Comparison of ENCODE assay signal across 29 cellular contexts in genomic region chr1:237740831-237741230, GRCh38.
"Had no signal": no experiment of that assay in that cellular context is flagged by ENCODE, and none has a peak within 500 bp of the region (broad histone marks: within the 10 kb centered on the region; RNA-seq: fewer than 3 reads in every experiment).

No MANE protein-coding gene starts in this region.

- H3K9ac ChIP-seq: parathyroid adenoma had no signal

- H3K4me1 ChIP-seq: left lung, lower lobe of right lung, parathyroid adenoma, psoas muscle, right atrium auricular region, tibial nerve, vagina had no signal

- DNase-seq: hypothalamus; immature natural killer cell; kidney; left colon; left lung; lower lobe of right lung; mammary epithelial cell; mesenchymal stem cell; naive thymus-derived CD8-positive, alpha-beta T cell; occipital lobe; psoas muscle; right lobe of liver; stimulated activated CD4-positive, alpha-beta T cell treated with anti-CD3 and anti-CD28 coated beads, Interleukin-1b, Interleukin-23, amount 100 ng/mL, for 48 hours; stimulated activated CD4-positive, alpha-beta T cell treated with anti-CD3 and anti-CD28 coated beads, Interleukin-2, amount 100 ng/mL, for 48 hours; stimulated activated CD4-positive, alpha-beta T cell treated with anti-CD3 and anti-CD28 coated beads, Interleukin-4, amount 100 ng/mL, for 4 hours; stimulated activated CD8-positive, alpha-beta memory T cell treated with anti-CD3 and anti-CD28 coated beads, Interleukin-4, amount 100 ng/mL, for 48 hours; stimulated activated naive CD4-positive, alpha-beta T cell treated with Interleukin-2 at 50 U/mL for 16 hours; stimulated activated naive CD8-positive, alpha-beta T cell treated with anti-CD3 and anti-CD28 coated beads, Interleukin-15, amount 100 ng/mL, for 72 hours; substantia nigra had no signal

- ATAC-seq: left colon; left lung; lower lobe of right lung; naive thymus-derived CD8-positive, alpha-beta T cell; psoas muscle; right lobe of liver; stimulated activated memory B cell treated with anti-CD40 and anti-IgM and Interleukin-4, amounts not matched to agents 10 μg/mL and 1 μg/mL and 100 μg/mL, for 72 hours; stimulated activated naive CD8-positive, alpha-beta T cell treated with anti-CD3 and anti-CD28 coated beads, Interleukin-15, amount 100 ng/mL, for 72 hours had no signal

- H3K79me2 ChIP-seq: parathyroid adenoma had no signal

- H3K4me1 Mint-ChIP-seq: nephron; neural crest cell; stimulated activated memory B cell treated with anti-CD40 and anti-IgM and Interleukin-4, amounts not matched to agents 10 μg/mL and 1 μg/mL and 100 μg/mL, for 72 hours had no signal

- H3K4me3 ChIP-seq: left lung, lower lobe of right lung, psoas muscle, right atrium auricular region, right lobe of liver, smooth muscle cell, tibial nerve, vagina had no signal

- H3K36me3 ChIP-seq: left lung, lower lobe of right lung, neutrophil, right lobe of liver, tibial nerve, vagina had no signal

- H2AFZ ChIP-seq: parathyroid adenoma had no signal

- H3K9me3 Mint-ChIP-seq: nephron; neural crest cell; stimulated activated memory B cell treated with anti-CD40 and anti-IgM and Interleukin-4, amounts not matched to agents 10 μg/mL and 1 μg/mL and 100 μg/mL, for 72 hours; type B pancreatic cell had no signal

- H3K27ac ChIP-seq: left lung, lower lobe of right lung, neutrophil, parathyroid adenoma, psoas muscle, right atrium auricular region, right lobe of liver, tibial nerve, vagina had no signal

- H3K9me3 ChIP-seq: left lung, lower lobe of right lung, neutrophil, psoas muscle, right atrium auricular region, right lobe of liver, tibial nerve, vagina had no signal

- H3K4me3 Mint-ChIP-seq: immature natural killer cell; naive thymus-derived CD8-positive, alpha-beta T cell; nephron; neural crest cell; stimulated activated memory B cell treated with anti-CD40 and anti-IgM and Interleukin-4, amounts not matched to agents 10 μg/mL and 1 μg/mL and 100 μg/mL, for 72 hours; stimulated activated naive CD8-positive, alpha-beta T cell treated with anti-CD3 and anti-CD28 coated beads, Interleukin-15, amount 100 ng/mL, for 72 hours; type B pancreatic cell had no signal

- H3K27me3 Mint-ChIP-seq: stimulated activated memory B cell treated with anti-CD40 and anti-IgM and Interleukin-4, amounts not matched to agents 10 μg/mL and 1 μg/mL and 100 μg/mL, for 72 hours; stimulated activated naive CD8-positive, alpha-beta T cell treated with anti-CD3 and anti-CD28 coated beads, Interleukin-15, amount 100 ng/mL, for 72 hours; type B pancreatic cell had no signal

- H3K4me2 ChIP-seq: smooth muscle cell had no signal

- H3K27ac Mint-ChIP-seq: immature natural killer cell; naive thymus-derived CD8-positive, alpha-beta T cell; stimulated activated memory B cell treated with anti-CD40 and anti-IgM and Interleukin-4, amounts not matched to agents 10 μg/mL and 1 μg/mL and 100 μg/mL, for 72 hours; stimulated activated naive CD8-positive, alpha-beta T cell treated with anti-CD3 and anti-CD28 coated beads, Interleukin-15, amount 100 ng/mL, for 72 hours; type B pancreatic cell had no signal

- H3K36me3 Mint-ChIP-seq: immature natural killer cell; naive thymus-derived CD8-positive, alpha-beta T cell; stimulated activated memory B cell treated with anti-CD40 and anti-IgM and Interleukin-4, amounts not matched to agents 10 μg/mL and 1 μg/mL and 100 μg/mL, for 72 hours; type B pancreatic cell had no signal

- H3K27me3 ChIP-seq: left lung, neutrophil, right atrium auricular region, right lobe of liver, tibial nerve, vagina had no signal
